Comparison of ENCODE assay signal across 23 cellular contexts in genomic region chr9:108812388-108812787, GRCh38. TPM values are rescaled to one million over a fixed set of nuclear protein-coding genes. Genes with fewer than 3 reads are reported as not detected.
DNase-seq lines count a peak whose midpoint lies in the region; ATAC-seq and TF ChIP-seq lines count a peak whose summit lies in the region.
"Had no signal": no experiment of that assay in that cellular context is flagged by ENCODE, and none has a peak within 500 bp of the region (broad histone marks: within the 10 kb centered on the region; RNA-seq: fewer than 3 reads in every experiment).

No MANE protein-coding gene starts in this region.

- H3F3A ChIP-seq in smooth muscle cell (ENCODE audit: low read depth), result peaks cover 12% of the 10 kb centered on the region

- H3K27ac ChIP-seq in smooth muscle cell (ENCODE audit: low read depth), result peak overlapping the region; percentile 55
- no peak overlapping the region for H3K27ac ChIP-seq in left ventricle myocardium inferior (replicated peaks)

- intact Hi-C loops in left ventricle myocardium inferior (cut with micrococcal nuclease), result no loop called here

- no peak for ATAC-seq in HG03571 (IDR thresholded peaks at IDR 0.05; ENCODE audit: unreplicated experiment)
- ATAC-seq: CD8-positive, alpha-beta T cell; PC-3 had no signal

- H3K4me1 ChIP-seq in smooth muscle cell (ENCODE audit: low read depth), result peaks cover 14% of the 10 kb centered on the region
- no peaks in the 10 kb centered on the region for H3K4me1 ChIP-seq in left ventricle myocardium inferior

- no peak overlapping the region for H3K4me2 ChIP-seq in smooth muscle cell

- H3K4me3 ChIP-seq in smooth muscle cell (no peak overlapping the region), left ventricle myocardium inferior (no peak overlapping the region)

- peak overlapping the region; percentile 30 for H2AFZ ChIP-seq in smooth muscle cell (ENCODE audit: low read depth)

- DNase-seq in NCI-H1417 (lab: John Stamatoyannopoulos, UW), result peak; percentile 33 to 89 (median 72)
- no peak for DNase-seq in NCI-H1417 treated with DMSO at 0.1 percent for 48 hours (lab: John Stamatoyannopoulos, UW)
- peak; percentile 84 for DNase-seq in NCI-H748 (lab: John Stamatoyannopoulos, UW; ENCODE audit: unreplicated experiment)
- DNase-seq in left kidney (ENCODE audit: low read depth, low spot score), result peak; percentile 4
- DNase-seq in smooth muscle cell (lab: John Stamatoyannopoulos, UW; ENCODE audit: unreplicated experiment), result no peak
- DNase-seq in NCI-H524 treated with DMSO at 0.1 percent for 48 hours (lab: John Stamatoyannopoulos, UW), result no peak
- DNase-seq in left ventricle myocardium inferior, result no peak
- DNase-seq: 8988T; AML-193; C1 segment of cervical spinal cord; Calu3; CD8-positive, alpha-beta T cell; H7; Kasumi-1; NCI-H1930; NCI-H2171; PC-3; Right ventricle myocardium superior had no signal

- H3K9me3 ChIP-seq in smooth muscle cell (replicated peaks; ENCODE audit: low read depth) (no peaks in the 10 kb centered on the region), left ventricle myocardium inferior (replicated peaks) (no peaks in the 10 kb centered on the region)

- TF ChIP-seq CTCF in smooth muscle cell (IDR thresholded peaks at IDR 0.05; ENCODE audit: borderline replicate concordance, insufficient read depth, poor library complexity, severe bottlenecking) (no peak), left ventricle myocardium inferior (IDR thresholded peaks at IDR 0.05; ENCODE audit: borderline replicate concordance) (no peak)

- 38% methylated on average over 4 of the region's 5 CpGs for whole genome bisulfite sequencing in smooth muscle cell (ENCODE audit: low lambda C conversion rate)

- no peaks in the 10 kb centered on the region for H3K36me3 ChIP-seq in smooth muscle cell (ENCODE audit: low read depth)
- H3K36me3 ChIP-seq in left ventricle myocardium inferior, result no peaks in the 10 kb centered on the region

- no peaks in the 10 kb centered on the region for H4K20me1 ChIP-seq in smooth muscle cell (ENCODE audit: low read depth)

- H3K9ac ChIP-seq in smooth muscle cell (ENCODE audit: low read depth), result no peak overlapping the region

- no peaks in the 10 kb centered on the region for H3K27me3 ChIP-seq in smooth muscle cell (ENCODE audit: low read depth)
- H3K27me3 ChIP-seq in left ventricle myocardium inferior (ENCODE audit: low read depth), result no peaks in the 10 kb centered on the region

- H3K79me2 ChIP-seq in smooth muscle cell (ENCODE audit: low read depth), result no peaks in the 10 kb centered on the region

RNA-seq across cellular contexts. Expression of gene ACTL7B, which starts 43.4 kb away (rescaled TPM):
- total RNA-seq in smooth muscle cell (not detected in 2 replicates), left ventricle myocardium inferior (not detected)
- not detected in 2 replicates for polyA plus RNA-seq in smooth muscle cell
- total RNA-seq: Calu3, G401, H7, MCF 10A, PC-3, Right ventricle myocardium superior, RPMI7951 had no signal
- polyA plus RNA-seq: AG04450 had no signal

RNA-seq across cellular contexts. Expression of gene ACTL7A, which starts 49.7 kb away (rescaled TPM):
- total RNA-seq in smooth muscle cell (not detected in 2 replicates), left ventricle myocardium inferior (not detected)
- polyA plus RNA-seq in smooth muscle cell, result not detected in 2 replicates
- total RNA-seq: Calu3; CD8-positive, alpha-beta T cell; G401; H7; MCF 10A; PC-3; Right ventricle myocardium superior; RPMI7951 had no signal
- polyA plus RNA-seq: AG04450 had no signal

Comparison
In these comparisons a context has a peak if more than half of its experiments do, and no peak if none do; other contexts are left out.
1. DNase-seq: peak in NCI-H1417 (3 of 3), NCI-H748 (single experiment) and left kidney (single experiment); none in NCI-H1417 treated with DMSO at 0.1 percent for 48 hours (single experiment), smooth muscle cell (single experiment), NCI-H524 treated with DMSO at 0.1 percent for 48 hours (single experiment) and left ventricle myocardium inferior (single experiment).